8 cellular contexts compared by ENCODE assay signal in the genomic region with DNA sequence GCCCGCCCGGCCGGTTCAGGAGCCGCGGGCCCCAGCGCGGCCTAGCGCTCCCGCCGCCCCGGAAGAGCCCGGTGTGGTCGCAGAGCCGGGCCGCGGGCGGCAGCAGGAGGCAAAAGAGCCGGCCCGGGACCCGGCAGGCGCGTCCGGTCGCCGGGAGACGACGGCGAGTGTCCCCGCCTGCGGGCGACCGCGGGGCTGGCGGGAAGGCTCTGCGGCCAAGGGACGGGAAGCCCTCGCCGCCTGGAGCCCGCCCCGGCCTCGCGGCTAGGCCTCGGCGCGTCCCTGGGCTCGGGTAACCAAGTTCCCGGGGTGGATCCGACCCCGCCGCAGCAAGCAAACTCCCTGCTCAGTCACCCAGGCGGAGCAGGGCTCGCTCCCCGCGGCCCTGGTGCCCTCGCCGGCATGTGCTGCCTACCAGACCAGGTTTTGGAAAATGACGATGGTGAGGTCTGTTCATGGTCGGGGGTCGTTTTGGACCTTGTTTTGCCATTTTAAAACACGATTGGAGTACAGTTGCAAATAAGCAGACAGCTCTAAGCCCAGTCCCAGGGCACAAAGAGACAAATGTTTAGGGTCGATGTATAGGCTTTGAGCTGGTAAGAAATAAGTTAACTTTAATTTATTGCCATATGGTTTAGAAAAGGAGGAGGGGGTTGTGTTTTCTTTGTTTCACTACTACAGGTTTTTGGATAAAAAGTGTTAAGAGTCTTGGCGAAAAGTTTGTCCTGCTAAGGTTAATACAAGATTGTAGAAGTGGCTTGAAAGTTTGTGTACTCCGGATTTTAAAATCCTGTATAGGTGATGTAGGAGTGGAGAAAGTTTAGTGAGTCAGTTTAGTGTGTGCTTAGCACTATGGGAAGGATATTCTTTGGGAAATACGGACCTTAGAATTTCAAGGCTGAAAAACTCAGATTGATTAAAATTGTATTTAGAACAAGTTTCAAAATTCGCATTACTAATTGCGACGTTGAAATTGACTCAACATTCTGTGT. TPM values are rescaled to one million over a fixed set of nuclear protein-coding genes. Genes with fewer than 3 reads are reported as not detected.
DNase-seq lines count a peak whose midpoint lies in the region; ATAC-seq and TF ChIP-seq lines count a peak whose summit lies in the region.

No MANE protein-coding gene starts in this region.

- H3K79me2 ChIP-seq in fibroblast of lung (ENCODE audit: control insufficient read depth, insufficient read depth, low read length) (peaks cover 80% of the 10 kb centered on the region), neural cell (replicated peaks; ENCODE audit: insufficient read depth, low read length) (peaks cover 73% of the 10 kb centered on the region)

- H3K27me3 ChIP-seq in fibroblast of lung (ENCODE audit: control insufficient read depth, insufficient read depth, low read length) (no peaks in the 10 kb centered on the region), neural cell (ENCODE audit: insufficient read depth, low read depth, low read length) (no peaks in the 10 kb centered on the region)

- no peaks in the 10 kb centered on the region for H3K27me3 Mint-ChIP-seq in activated T-cell treated with anti-CD3 and anti-CD28 coated beads, Interleukin-2, amount 50 U/mL, for 4 hours (ENCODE audit: low read depth)
- no peaks in the 10 kb centered on the region for H3K27me3 Mint-ChIP-seq in stimulated activated naive CD8-positive, alpha-beta T cell treated with anti-CD3 and anti-CD28 coated beads, Interleukin-15, amount 100 ng/mL, for 72 hours

- H3K4me3 Mint-ChIP-seq in activated T-cell treated with anti-CD3 and anti-CD28 coated beads, Interleukin-2, amount 50 U/mL, for 4 hours: peak overlapping the region; percentile 89
- H3K4me3 Mint-ChIP-seq in stimulated activated naive CD8-positive, alpha-beta T cell treated with anti-CD3 and anti-CD28 coated beads, Interleukin-15, amount 100 ng/mL, for 72 hours: peak overlapping the region; percentile 86 to 95

- TF ChIP-seq CTCF in fibroblast of lung (conservative IDR thresholded peaks at IDR 0.05 in 1 of 2, IDR thresholded peaks at IDR 0.05 in 1 of 2; ENCODE audit: low read depth in 1 of 2, low read length in 2 of 2): no peak
- no peak for TF ChIP-seq CTCF in neural cell (IDR thresholded peaks at IDR 0.05; ENCODE audit: poor library complexity, severe bottlenecking)

- TF ChIP-seq RAD21 in neural cell (conservative IDR thresholded peaks at IDR 0.05): no peak

- H3K9ac ChIP-seq in fibroblast of lung (ENCODE audit: insufficient read depth, low read length) (peak overlapping the region; percentile 92), neural cell (ENCODE audit: low read length) (peak overlapping the region; percentile 83)

- no peaks in the 10 kb centered on the region for H3K9me3 ChIP-seq in fibroblast of lung (ENCODE audit: control insufficient read depth, insufficient read depth, low read depth, low read length)
- H3K9me3 ChIP-seq in neural cell (ENCODE audit: low read length): no peaks in the 10 kb centered on the region

- H3K36me3 ChIP-seq in fibroblast of lung (ENCODE audit: control insufficient read depth, insufficient read depth, low read length) (no peaks in the 10 kb centered on the region), neural cell (ENCODE audit: insufficient read depth, low read length) (no peaks in the 10 kb centered on the region)

- peak; percentile 46 to 72 (median 50) for DNase-seq in NCI-H1417 (lab: John Stamatoyannopoulos, UW)
- DNase-seq in NCI-H1417 treated with DMSO at 0.1 percent for 48 hours (lab: John Stamatoyannopoulos, UW): no peak
- peak; percentile 19 to 65 for DNase-seq in NOMO-1 (lab: John Stamatoyannopoulos, UW; ENCODE audit: unreplicated experiment in 2 of 2)
- peak; percentile 60 for DNase-seq in activated T-cell treated with anti-CD3 and anti-CD28 coated beads, Interleukin-2, amount 50 U/mL, for 4 hours
- DNase-seq in fibroblast of lung (ENCODE audit: low read depth in 2 of 2): peak; percentile 34 to 51
- peak; percentile 75 to 79 for DNase-seq in stimulated activated naive CD8-positive, alpha-beta T cell treated with anti-CD3 and anti-CD28 coated beads, Interleukin-15, amount 100 ng/mL, for 72 hours

- peak; percentile 16 for ATAC-seq in HG02870 (IDR thresholded peaks at IDR 0.05; ENCODE audit: unreplicated experiment)
- peak; percentile 25 to 33 for ATAC-seq in activated T-cell treated with anti-CD3 and anti-CD28 coated beads, Interleukin-2, amount 50 U/mL, for 4 hours
- ATAC-seq in stimulated activated naive CD8-positive, alpha-beta T cell treated with anti-CD3 and anti-CD28 coated beads, Interleukin-15, amount 100 ng/mL, for 72 hours: peak; percentile 67

- peaks cover 53% of the 10 kb centered on the region for H3K4me1 Mint-ChIP-seq in activated T-cell treated with anti-CD3 and anti-CD28 coated beads, Interleukin-2, amount 50 U/mL, for 4 hours (ENCODE audit: low read depth)
- peaks cover 49% of the 10 kb centered on the region for H3K4me1 Mint-ChIP-seq in stimulated activated naive CD8-positive, alpha-beta T cell treated with anti-CD3 and anti-CD28 coated beads, Interleukin-15, amount 100 ng/mL, for 72 hours

- H3K36me3 Mint-ChIP-seq in activated T-cell treated with anti-CD3 and anti-CD28 coated beads, Interleukin-2, amount 50 U/mL, for 4 hours (ENCODE audit: insufficient read depth): peaks cover 20% of the 10 kb centered on the region

- peak overlapping the region; percentile 94 to 96 for H3K27ac Mint-ChIP-seq in stimulated activated naive CD8-positive, alpha-beta T cell treated with anti-CD3 and anti-CD28 coated beads, Interleukin-15, amount 100 ng/mL, for 72 hours

- H4K20me1 ChIP-seq in fibroblast of lung (ENCODE audit: control insufficient read depth, extremely low read depth, insufficient read depth, low read length): no peaks in the 10 kb centered on the region
- H4K20me1 ChIP-seq in neural cell (ENCODE audit: insufficient read depth): no peaks in the 10 kb centered on the region

- H3K4me3 ChIP-seq in fibroblast of lung (replicated peaks in 1 of 4; ENCODE audit: control extremely low read depth in 1 of 4, insufficient read depth in 1 of 4, low read depth in 3 of 4, low read length in 4 of 4) (peak overlapping the region; percentile 82 to 93 (median 91)), neural cell (ENCODE audit: low read length) (peak overlapping the region; percentile 79)

- no peaks in the 10 kb centered on the region for H3K9me2 ChIP-seq in neural cell (ENCODE audit: insufficient read depth, low read length)

- H3F3A ChIP-seq in neural cell (ENCODE audit: insufficient read depth, low read length, poor library complexity, severe bottlenecking): no peaks in the 10 kb centered on the region

- H2AFZ ChIP-seq in fibroblast of lung (ENCODE audit: low read length) (no peak overlapping the region), neural cell (ENCODE audit: low read depth, low read length) (no peak overlapping the region)

- no peaks in the 10 kb centered on the region for H3K9me3 Mint-ChIP-seq in activated T-cell treated with anti-CD3 and anti-CD28 coated beads, Interleukin-2, amount 50 U/mL, for 4 hours
- no peaks in the 10 kb centered on the region for H3K9me3 Mint-ChIP-seq in stimulated activated naive CD8-positive, alpha-beta T cell treated with anti-CD3 and anti-CD28 coated beads, Interleukin-15, amount 100 ng/mL, for 72 hours

- H3K27ac ChIP-seq in fibroblast of lung (ENCODE audit: insufficient read depth, low read length) (peak overlapping the region; percentile 93), neural cell (ENCODE audit: low read length) (peak overlapping the region; percentile 70)

- no peaks in the 10 kb centered on the region for H3K4me1 ChIP-seq in fibroblast of lung (ENCODE audit: control insufficient read depth, extremely low read depth, insufficient read depth, low read length)

- H3K4me2 ChIP-seq in fibroblast of lung (ENCODE audit: extremely low read depth, insufficient read depth, low read length): peak overlapping the region; percentile 91
- peak overlapping the region; percentile 75 for H3K4me2 ChIP-seq in neural cell (ENCODE audit: low read length)

- no peak for TF ChIP-seq EP300 in neural cell (conservative IDR thresholded peaks at IDR 0.05; ENCODE audit: poor library complexity, severe bottlenecking)

TF ChIP-seq in neural cell, 6 proteins besides CTCF, POLR2A, EP300 and RAD21:
- TF ChIP-seq TAF1 (IDR thresholded peaks at IDR 0.05; ENCODE audit: low read depth): peak; percentile 22
- TF ChIP-seq, protein P1, sequence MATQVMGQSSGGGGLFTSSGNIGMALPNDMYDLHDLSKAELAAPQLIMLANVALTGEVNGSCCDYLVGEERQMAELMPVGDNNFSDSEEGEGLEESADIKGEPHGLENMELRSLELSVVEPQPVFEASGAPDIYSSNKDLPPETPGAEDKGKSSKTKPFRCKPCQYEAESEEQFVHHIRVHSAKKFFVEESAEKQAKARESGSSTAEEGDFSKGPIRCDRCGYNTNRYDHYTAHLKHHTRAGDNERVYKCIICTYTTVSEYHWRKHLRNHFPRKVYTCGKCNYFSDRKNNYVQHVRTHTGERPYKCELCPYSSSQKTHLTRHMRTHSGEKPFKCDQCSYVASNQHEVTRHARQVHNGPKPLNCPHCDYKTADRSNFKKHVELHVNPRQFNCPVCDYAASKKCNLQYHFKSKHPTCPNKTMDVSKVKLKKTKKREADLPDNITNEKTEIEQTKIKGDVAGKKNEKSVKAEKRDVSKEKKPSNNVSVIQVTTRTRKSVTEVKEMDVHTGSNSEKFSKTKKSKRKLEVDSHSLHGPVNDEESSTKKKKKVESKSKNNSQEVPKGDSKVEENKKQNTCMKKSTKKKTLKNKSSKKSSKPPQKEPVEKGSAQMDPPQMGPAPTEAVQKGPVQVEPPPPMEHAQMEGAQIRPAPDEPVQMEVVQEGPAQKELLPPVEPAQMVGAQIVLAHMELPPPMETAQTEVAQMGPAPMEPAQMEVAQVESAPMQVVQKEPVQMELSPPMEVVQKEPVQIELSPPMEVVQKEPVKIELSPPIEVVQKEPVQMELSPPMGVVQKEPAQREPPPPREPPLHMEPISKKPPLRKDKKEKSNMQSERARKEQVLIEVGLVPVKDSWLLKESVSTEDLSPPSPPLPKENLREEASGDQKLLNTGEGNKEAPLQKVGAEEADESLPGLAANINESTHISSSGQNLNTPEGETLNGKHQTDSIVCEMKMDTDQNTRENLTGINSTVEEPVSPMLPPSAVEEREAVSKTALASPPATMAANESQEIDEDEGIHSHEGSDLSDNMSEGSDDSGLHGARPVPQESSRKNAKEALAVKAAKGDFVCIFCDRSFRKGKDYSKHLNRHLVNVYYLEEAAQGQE (IDR thresholded peaks at IDR 0.05; ENCODE audit: borderline replicate concordance): no peak
TF ChIP-seq in neural cell: peak in this region for 1.

RNA-seq across cellular contexts. Expression of a gene that starts 1.1 kb away (rescaled TPM):
- 100 to 1,000 TPM; 131 to 153 (median 137) TPM for total RNA-seq in activated T-cell treated with anti-CD3 and anti-CD28 coated beads, Interleukin-2, amount 50 U/mL, for 4 hours
- total RNA-seq in fibroblast of lung: 29.3 and 61.8 TPM in 2 replicates
- polyA plus RNA-seq in fibroblast of lung (104 and 120 TPM in 2 replicates), neural cell (43.3 and 52.4 TPM in 2 replicates)
- 50.8 and 51.8 TPM in 2 replicates for polyA plus RNA-seq in fibroblast of lung (2012)
- polyA minus RNA-seq in fibroblast of lung (ENCODE audit: low replicate concordance) (16.6 and 60.2 TPM in 2 replicates), neural cell (68.2 and 85.7 TPM in 2 replicates)

Comparison
In these comparisons a context has a peak if more than half of its experiments do, and no peak if none do; other contexts are left out.
1. ATAC-seq: peak in every context shown above with its lines; median percentile 67 in stimulated activated naive CD8-positive, alpha-beta T cell treated with anti-CD3 and anti-CD28 coated beads, Interleukin-15, amount 100 ng/mL, for 72 hours; 29 in activated T-cell treated with anti-CD3 and anti-CD28 coated beads, Interleukin-2, amount 50 U/mL, for 4 hours; 16 in HG02870.